In genomic region chr11:111170761-111171379, GRCh38 we compare ENCODE assay signal across 20 cellular contexts.
DNase-seq lines count a peak whose midpoint lies in the region; ATAC-seq, FAIRE-seq and TF ChIP-seq lines count a peak whose summit lies in the region.
"Had no signal": no experiment of that assay in that cellular context is flagged by ENCODE, and none has a peak within 500 bp of the region (broad histone marks: within the 10 kb centered on the region; RNA-seq: fewer than 3 reads in every experiment).

No MANE protein-coding gene starts in this region.

- peak overlapping the region; percentile 72 for H3K27ac ChIP-seq in C4-2B
- peak overlapping the region; percentile 44 for H3K27ac ChIP-seq in VCaP
- H3K27ac ChIP-seq: BLaER1 treated with 17β-estradiol and CSF1 and Interleukin-3, amounts not matched to agents 10 nM and 100 nM; GM23248; HL-60 had no signal

- TF ChIP-seq CTCF in C4-2B (conservative IDR thresholded peaks at IDR 0.05) (no peak), VCaP (conservative IDR thresholded peaks at IDR 0.05) (no peak)

- peak; percentile 70 for FAIRE-seq in GM18507 (lab: Jason Lieb, UNC)
- FAIRE-seq: D721Med, K562 had no signal

- ATAC-seq in GM19452 (IDR thresholded peaks at IDR 0.05; ENCODE audit: unreplicated experiment) = peak; percentile 55
- no peak for ATAC-seq in GM21576 (IDR thresholded peaks at IDR 0.05; ENCODE audit: unreplicated experiment)
- ATAC-seq: K562 had no signal

- DNase-seq in GM18507 (ENCODE audit: extremely low spot score, insufficient read length, low read depth) (no peak), DMS114 treated with DMSO at 0.1 percent for 48 hours (lab: John Stamatoyannopoulos, UW; ENCODE audit: unreplicated experiment) (no peak), COLO829 (ENCODE audit: low spot score) (no peak)
- no peak for DNase-seq in activated CD4-positive, CD25-positive, alpha-beta regulatory T cell (lab: John Stamatoyannopoulos, UW)
- DNase-seq: Caco-2; CD4-positive, CD25-positive, alpha-beta regulatory T cell; CD8-positive, alpha-beta memory T cell; DMS153; DMS79; GDM1; GM23248; IMR-90 had no signal
